ENCODE assay signal across 18 cellular contexts in the genomic region with DNA sequence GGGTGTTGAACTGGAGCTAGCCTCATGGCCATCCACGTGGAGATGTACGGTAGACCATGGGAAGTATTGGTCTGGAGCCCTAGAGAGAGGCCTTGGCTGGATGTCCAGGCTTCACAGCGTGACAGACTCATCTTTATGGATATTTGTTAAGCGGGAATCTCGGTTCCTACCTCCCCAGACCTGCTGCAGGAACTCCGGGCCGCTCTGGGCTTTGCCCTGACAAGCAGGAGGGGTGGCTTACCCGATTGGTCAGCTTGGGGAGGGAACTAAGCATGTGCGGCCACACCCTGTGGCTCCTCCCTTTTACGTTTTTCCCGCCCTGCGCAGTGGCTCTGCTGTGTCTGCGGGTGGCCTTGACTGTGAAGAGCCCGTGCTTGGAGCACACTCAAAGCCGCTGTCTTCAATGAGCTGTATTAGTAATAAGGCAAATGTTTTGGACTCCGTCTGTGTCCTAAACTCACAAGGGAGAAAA. TPM values are rescaled to one million over a fixed set of nuclear protein-coding genes. Genes with fewer than 3 reads are reported as not detected.
DNase-seq lines count a peak whose midpoint lies in the region; ATAC-seq and TF ChIP-seq lines count a peak whose summit lies in the region.
"Had no signal": no experiment of that assay in that cellular context is flagged by ENCODE, and none has a peak within 500 bp of the region (broad histone marks: within the 10 kb centered on the region; RNA-seq: fewer than 3 reads in every experiment).

No MANE protein-coding gene starts in this region.

- no peaks in the 10 kb centered on the region for H3K9me3 Mint-ChIP-seq in CD4-positive, alpha-beta T cell
- no peaks in the 10 kb centered on the region for H3K9me3 Mint-ChIP-seq in activated naive CD8-positive, alpha-beta T cell treated with anti-CD3 and anti-CD28 coated beads, Interleukin-2, amount 50 U/mL, for 24 hours
- H3K9me3 Mint-ChIP-seq: central memory CD8-positive, alpha-beta T cell had no signal

- intact Hi-C loops in CD4-positive, alpha-beta T cell (cut with DNase I, micrococcal nuclease) = no loop called here
- intact Hi-C loops in sciatic nerve (cut with DNase I) = no loop called here

- no peak overlapping the region for H3K4me3 Mint-ChIP-seq in CD4-positive, alpha-beta T cell
- H3K4me3 Mint-ChIP-seq in activated naive CD8-positive, alpha-beta T cell treated with anti-CD3 and anti-CD28 coated beads, Interleukin-2, amount 50 U/mL, for 24 hours = no peak overlapping the region
- H3K4me3 Mint-ChIP-seq: B cell; central memory CD8-positive, alpha-beta T cell had no signal

- no peak for TF ChIP-seq CTCF in CD4-positive, alpha-beta T cell (IDR thresholded peaks at IDR 0.05)

- ATAC-seq in CD4-positive, alpha-beta T cell (ENCODE audit: poor library complexity) = no peak
- ATAC-seq in activated naive CD8-positive, alpha-beta T cell treated with anti-CD3 and anti-CD28 coated beads, Interleukin-2, amount 50 U/mL, for 24 hours = no peak
- no peak for ATAC-seq in sciatic nerve
- ATAC-seq: gastroesophageal sphincter had no signal

- H3K4me1 Mint-ChIP-seq in CD4-positive, alpha-beta T cell (ENCODE audit: low read depth) = peaks cover 51% of the 10 kb centered on the region
- peaks cover 62% of the 10 kb centered on the region for H3K4me1 Mint-ChIP-seq in activated naive CD8-positive, alpha-beta T cell treated with anti-CD3 and anti-CD28 coated beads, Interleukin-2, amount 50 U/mL, for 24 hours

- CTCF ChIA-PET in CD4-positive, alpha-beta T cell (lab: Charles Lee) = no interaction called here

- H3K36me3 ChIP-seq in H7 (replicated peaks; ENCODE audit: control insufficient read depth, insufficient read depth, low read length) = no peaks in the 10 kb centered on the region
- H3K36me3 ChIP-seq: suprapubic skin had no signal

- no peak for DNase-seq in CD4-positive, alpha-beta T cell
- DNase-seq in H7 (peak; percentile 28), islet precursor cell (peak; percentile 46), ureter (ENCODE audit: low spot score) (no peak), RPMI8226 (no peak), NCI-H226 (no peak), sciatic nerve (ENCODE audit: low spot score) (no peak)
- DNase-seq in activated naive CD8-positive, alpha-beta T cell treated with anti-CD3 and anti-CD28 coated beads, Interleukin-2, amount 50 U/mL, for 24 hours = no peak
- DNase-seq: activated CD4-positive, CD25-positive, alpha-beta regulatory T cell; DMS79; mammary epithelial cell; MM.1S; NCI-H2081 treated with DMSO at 0.1 percent for 48 hours; NCI-H774 had no signal

- no peaks in the 10 kb centered on the region for H3K27me3 Mint-ChIP-seq in CD4-positive, alpha-beta T cell
- no peaks in the 10 kb centered on the region for H3K27me3 Mint-ChIP-seq in activated naive CD8-positive, alpha-beta T cell treated with anti-CD3 and anti-CD28 coated beads, Interleukin-2, amount 50 U/mL, for 24 hours
- H3K27me3 Mint-ChIP-seq: B cell; central memory CD8-positive, alpha-beta T cell had no signal

- no peak overlapping the region for H3K4me3 ChIP-seq in H7 (ENCODE audit: insufficient read depth, low read depth, low read length)
- H3K4me3 ChIP-seq: gastroesophageal sphincter, suprapubic skin had no signal

- no peaks in the 10 kb centered on the region for H3K9me3 ChIP-seq in CD4-positive, alpha-beta T cell (ENCODE audit: control insufficient read depth, low read length)
- H3K9me3 ChIP-seq: gastroesophageal sphincter, suprapubic skin had no signal

- H3K27me3 ChIP-seq in CD4-positive, alpha-beta T cell (ENCODE audit: control insufficient read depth, insufficient read depth, low read length) = no peaks in the 10 kb centered on the region
- no peaks in the 10 kb centered on the region for H3K27me3 ChIP-seq in H7 (ENCODE audit: control insufficient read depth, insufficient read depth, low read length)
- H3K27me3 ChIP-seq: gastroesophageal sphincter, suprapubic skin had no signal

- no peak overlapping the region for H3K27ac ChIP-seq in CD4-positive, alpha-beta T cell (ENCODE audit: low read depth, low read length)
- H3K27ac ChIP-seq: gastroesophageal sphincter, suprapubic skin had no signal

- H3K27ac Mint-ChIP-seq in CD4-positive, alpha-beta T cell = peak overlapping the region; percentile 87
- H3K27ac Mint-ChIP-seq in activated naive CD8-positive, alpha-beta T cell treated with anti-CD3 and anti-CD28 coated beads, Interleukin-2, amount 50 U/mL, for 24 hours = peak overlapping the region; percentile 91

- POLR2A ChIA-PET in CD4-positive, alpha-beta T cell (lab: Charles Lee) = interaction anchor here (6.1 kb wide), 1 partner anchor 74 kb away, joined by 48 read pairs; the partner anchor contains the start of gene REL

- H3K36me3 Mint-ChIP-seq in CD4-positive, alpha-beta T cell (ENCODE audit: low read depth) = peaks cover 5% of the 10 kb centered on the region
- no peaks in the 10 kb centered on the region for H3K36me3 Mint-ChIP-seq in activated naive CD8-positive, alpha-beta T cell treated with anti-CD3 and anti-CD28 coated beads, Interleukin-2, amount 50 U/mL, for 24 hours (ENCODE audit: low read depth)

RNA-seq across cellular contexts. Expression of gene PAPOLG, which starts 52.3 kb away (rescaled TPM):
- total RNA-seq in CD4-positive, alpha-beta T cell = 10 to 100 TPM; 18.2 to 19.9 TPM
- 26.0 and 33.9 TPM in 2 replicates for total RNA-seq in H7 (2014; rRNA removed; shearing (Covaris generic))
- total RNA-seq in ureter (18.4 TPM), sciatic nerve (16.2 TPM)

Comparison
In these comparisons a context has a peak if more than half of its experiments do, and no peak if none do; other contexts are left out.
1. DNase-seq: peak in H7 (single experiment) and islet precursor cell (single experiment); none in CD4-positive, alpha-beta T cell (0 of 10), activated naive CD8-positive, alpha-beta T cell treated with anti-CD3 and anti-CD28 coated beads, Interleukin-2, amount 50 U/mL, for 24 hours (single experiment), ureter (single experiment), RPMI8226 (single experiment), NCI-H226 (single experiment) and sciatic nerve (single experiment).